Comparison of ENCODE assay signal across 10 cellular contexts in genomic region chr4:112266823-112267222, GRCh38. TPM values are rescaled to one million over a fixed set of nuclear protein-coding genes. Genes with fewer than 3 reads are reported as not detected.
A peak's percentile ranks its signal among the peaks of the same experiment; 100 is the strongest.
DNase-seq lines count a peak whose midpoint lies in the region; ATAC-seq and TF ChIP-seq lines count a peak whose summit lies in the region.
"Had no signal": no experiment of that assay in that cellular context is flagged by ENCODE, and none has a peak within 500 bp of the region (broad histone marks: within the 10 kb centered on the region; RNA-seq: fewer than 3 reads in every experiment).

No MANE protein-coding gene starts in this region.

- TF ChIP-seq EP300 in Ishikawa (IDR thresholded peaks at IDR 0.05; ENCODE audit: borderline replicate concordance), result no peak

- no peak for ATAC-seq in body of pancreas
- ATAC-seq in lower lobe of right lung, result no peak
- ATAC-seq in stimulated activated naive B cell treated with anti-CD40 and anti-IgM and Interleukin-4, amounts not matched to agents 10 μg/mL and 1 μg/mL and 100 μg/mL, for 72 hours (replicated peaks), result no peak
- ATAC-seq in esophagus mucosa, result no peak
- ATAC-seq in HG02870 (IDR thresholded peaks at IDR 0.05; ENCODE audit: unreplicated experiment), result no peak

- TF ChIP-seq RAD21 in Ishikawa (IDR thresholded peaks at IDR 0.05; ENCODE audit: low read depth), result peak; percentile 37

- no peaks in the 10 kb centered on the region for H3K27me3 Mint-ChIP-seq in stimulated activated naive B cell treated with anti-CD40 and anti-IgM and Interleukin-4, amounts not matched to agents 10 μg/mL and 1 μg/mL and 100 μg/mL, for 72 hours
- H3K27me3 Mint-ChIP-seq: activated naive CD8-positive, alpha-beta T cell had no signal

- H3K9me3 ChIP-seq in body of pancreas, result no peaks in the 10 kb centered on the region
- H3K9me3 ChIP-seq in lower lobe of right lung, result no peaks in the 10 kb centered on the region

- no peak overlapping the region for H3K27ac Mint-ChIP-seq in stimulated activated naive B cell treated with anti-CD40 and anti-IgM and Interleukin-4, amounts not matched to agents 10 μg/mL and 1 μg/mL and 100 μg/mL, for 72 hours
- H3K27ac Mint-ChIP-seq: natural killer cell had no signal

- WGBS in body of pancreas, 2 donors, result 49 to 51% methylated on average over 2 of the region's 2 CpGs

- H3K36me3 Mint-ChIP-seq in stimulated activated naive B cell treated with anti-CD40 and anti-IgM and Interleukin-4, amounts not matched to agents 10 μg/mL and 1 μg/mL and 100 μg/mL, for 72 hours, result peaks cover 21 to 38% of the 10 kb centered on the region in 2 donors
- H3K36me3 Mint-ChIP-seq: natural killer cell had no signal

- intact Hi-C loops in body of pancreas (cut with DNase I) (no loop called here), lower lobe of right lung (cut with DNase I) (no loop called here)

- H3K27me3 ChIP-seq in body of pancreas, result no peaks in the 10 kb centered on the region
- H3K27me3 ChIP-seq in lower lobe of right lung (ENCODE audit: low read depth), result no peaks in the 10 kb centered on the region

- H3K4me3 ChIP-seq in body of pancreas (no peak overlapping the region), lower lobe of right lung (no peak overlapping the region)

- peaks cover 12 to 20% of the 10 kb centered on the region in 2 donors for H3K4me1 Mint-ChIP-seq in stimulated activated naive B cell treated with anti-CD40 and anti-IgM and Interleukin-4, amounts not matched to agents 10 μg/mL and 1 μg/mL and 100 μg/mL, for 72 hours
- H3K4me1 Mint-ChIP-seq: natural killer cell had no signal

- DNase-seq in CD1c-positive myeloid dendritic cell (ENCODE audit: extremely low spot score) (peak; percentile 35), body of pancreas (no peak), lower lobe of right lung (no peak), nucleus accumbens (lab: John Stamatoyannopoulos, UW) (no peak)
- DNase-seq in stimulated activated naive B cell treated with anti-CD40 and anti-IgM and Interleukin-4, amounts not matched to agents 10 μg/mL and 1 μg/mL and 100 μg/mL, for 72 hours, result no peak
- DNase-seq: natural killer cell had no signal

- H3K4me1 ChIP-seq in body of pancreas, result no peaks in the 10 kb centered on the region
- H3K4me1 ChIP-seq in lower lobe of right lung, result no peaks in the 10 kb centered on the region

- no peak overlapping the region for H3K4me3 Mint-ChIP-seq in stimulated activated naive B cell treated with anti-CD40 and anti-IgM and Interleukin-4, amounts not matched to agents 10 μg/mL and 1 μg/mL and 100 μg/mL, for 72 hours
- H3K4me3 Mint-ChIP-seq: activated naive CD8-positive, alpha-beta T cell; natural killer cell had no signal

- no peak for TF ChIP-seq POLR2A in body of pancreas (IDR thresholded peaks at IDR 0.05)

- H3K36me3 ChIP-seq in body of pancreas (replicated peaks in 1 of 2; ENCODE audit: insufficient read depth in 1 of 2, low read depth in 2 of 2) (no peaks in the 10 kb centered on the region), lower lobe of right lung (peaks cover 21% of the 10 kb centered on the region)

- no peaks in the 10 kb centered on the region for H3K9me3 Mint-ChIP-seq in stimulated activated naive B cell treated with anti-CD40 and anti-IgM and Interleukin-4, amounts not matched to agents 10 μg/mL and 1 μg/mL and 100 μg/mL, for 72 hours
- H3K9me3 Mint-ChIP-seq: natural killer cell had no signal

- TF ChIP-seq CTCF in body of pancreas (IDR thresholded peaks at IDR 0.05), result peak in 6 of 7 experiments; percentile 31 to 55 (median 46)
- TF ChIP-seq CTCF in lower lobe of right lung (IDR thresholded peaks at IDR 0.05), result peak; percentile 43

- H3K27ac ChIP-seq in body of pancreas (no peak overlapping the region), lower lobe of right lung (no peak overlapping the region)

TF ChIP-seq in Ishikawa, 13 proteins besides CTCF, POLR2A, EP300 and RAD21:
- TF ChIP-seq YY1 (IDR thresholded peaks at IDR 0.05; ENCODE audit: low read depth) (no peak), FOXM1 (IDR thresholded peaks at IDR 0.05; ENCODE audit: borderline replicate concordance, low read depth) (no peak), CEBPB (IDR thresholded peaks at IDR 0.05) (no peak), USF1 (IDR thresholded peaks at IDR 0.05) (no peak), TEAD4 (IDR thresholded peaks at IDR 0.05) (no peak), TCF12 (IDR thresholded peaks at IDR 0.05; ENCODE audit: low read depth) (no peak)

RNA-seq across cellular contexts. Expression of gene TIFA, which starts 18.9 kb away (rescaled TPM):
- total RNA-seq in body of pancreas, result 10 to 100 TPM in 1 of 2 donors, 1 to 10 TPM in 1; 5.9 to 13.0 TPM
- 11.5 TPM for total RNA-seq in lower lobe of right lung
- total RNA-seq in esophagus mucosa, result 12.2 TPM

RNA-seq across cellular contexts. Expression of gene ALPK1, which starts 30.3 kb away (rescaled TPM):
- total RNA-seq in body of pancreas (10 to 100 TPM; 14.8 to 26.7 TPM), lower lobe of right lung (40.1 TPM), esophagus mucosa (14.5 TPM)

RNA-seq across cellular contexts. Expression of gene AP1AR, which starts 35.2 kb away (rescaled TPM):
- total RNA-seq in body of pancreas (10 to 100 TPM in 1 of 2 donors, 1 to 10 TPM in 1; 9.1 to 12.5 TPM), lower lobe of right lung (15.0 TPM), esophagus mucosa (14.7 TPM)
